In the genomic region with DNA sequence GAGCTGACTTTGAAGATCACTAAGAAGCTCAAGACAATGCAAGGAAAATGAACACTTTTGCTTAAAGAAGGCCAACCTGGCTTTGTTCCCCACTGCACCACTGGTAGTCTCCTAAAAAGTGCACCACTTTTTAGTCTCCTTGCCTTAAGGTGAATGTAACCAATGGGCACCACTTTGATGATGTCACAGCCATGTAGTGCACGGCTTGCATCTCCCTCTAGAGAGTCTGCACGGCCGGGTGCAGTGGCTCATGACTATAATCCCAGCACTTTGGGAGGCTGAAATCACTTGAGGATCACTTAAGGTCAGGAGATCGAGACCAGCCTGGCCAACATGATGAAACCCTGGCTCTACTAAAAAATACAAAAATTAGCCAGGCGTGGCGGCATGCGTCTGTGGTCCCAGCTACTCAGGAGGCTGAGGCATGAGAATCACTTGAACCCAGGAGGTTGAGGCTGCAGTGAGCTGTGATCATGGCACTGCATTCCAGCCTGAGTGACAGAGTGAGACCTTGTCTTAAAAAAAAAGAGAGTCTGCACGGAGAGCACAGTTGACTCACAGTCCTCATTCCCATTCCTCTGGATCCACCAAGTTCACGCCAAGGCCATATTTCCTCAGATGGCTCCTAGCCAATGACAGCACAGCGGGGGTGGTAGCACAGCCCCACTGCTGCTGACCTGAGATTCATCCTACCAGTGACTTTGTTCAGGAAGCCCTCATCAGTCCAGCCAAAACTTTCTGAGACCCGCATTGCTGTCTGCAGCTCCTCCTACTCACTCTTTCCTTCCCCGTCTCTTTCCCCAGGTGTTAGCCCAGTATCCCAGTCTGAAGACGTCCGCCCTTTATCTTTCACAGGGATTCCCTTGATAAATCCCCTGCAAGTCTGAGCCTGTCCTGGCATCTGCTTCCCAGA, we compare ENCODE assay signal across 13 cellular contexts. TPM values are rescaled to one million over a fixed set of nuclear protein-coding genes. Genes with fewer than 3 reads are reported as not detected.
DNase-seq lines count a peak whose midpoint lies in the region; ATAC-seq and TF ChIP-seq lines count a peak whose summit lies in the region.
"Had no signal": no experiment of that assay in that cellular context is flagged by ENCODE, and none has a peak within 500 bp of the region (broad histone marks: within the 10 kb centered on the region; RNA-seq: fewer than 3 reads in every experiment).

No MANE protein-coding gene starts in this region.

- DNase-seq in BJ (ENCODE audit: low read depth) (peak; percentile 89), foreskin fibroblast (peak; percentile 96)
- DNase-seq in stimulated activated naive CD8-positive, alpha-beta T cell treated with anti-CD3 and anti-CD28 coated beads, Interleukin-15, amount 100 ng/mL, for 72 hours = no peak
- DNase-seq in activated CD4-positive, alpha-beta T cell treated with anti-CD3 and anti-CD28 coated beads for 4 hours = no peak
- DNase-seq: activated gamma-delta T cell treated with Interleukin-2 at 50 U/mL for 16 hours, DMS79 treated with DMSO at 0.1 percent for 48 hours, islet precursor cell had no signal

- H3K36me3 ChIP-seq in BJ (ENCODE audit: control insufficient read depth, insufficient read depth, low read length) = no peaks in the 10 kb centered on the region
- H3K36me3 ChIP-seq in rectal smooth muscle tissue (ENCODE audit: control insufficient read depth, insufficient read depth, low read length) = no peaks in the 10 kb centered on the region

- CTCF ChIA-PET in BJ (lab: Yijun Ruan, JAX) = interaction anchor here (1.1 to 1.8 kb wide), 3 partner anchors 72 to 323 kb away, joined by 3 to 4 read pairs (median 3); no protein-coding TSS in a partner anchor

- no peak overlapping the region for H3K4me3 Mint-ChIP-seq in stimulated activated naive CD8-positive, alpha-beta T cell treated with anti-CD3 and anti-CD28 coated beads, Interleukin-15, amount 100 ng/mL, for 72 hours
- H3K4me3 Mint-ChIP-seq: IgD-negative memory B cell had no signal

- H3K27ac Mint-ChIP-seq in stimulated activated naive CD8-positive, alpha-beta T cell treated with anti-CD3 and anti-CD28 coated beads, Interleukin-15, amount 100 ng/mL, for 72 hours = no peak overlapping the region

- no peak overlapping the region for H3K9ac ChIP-seq in rectal smooth muscle tissue (ENCODE audit: low read length)

- peak; percentile 56 for ATAC-seq in SK-N-SH treated with all-trans-retinoic acid at 6 μM for 48 hours
- no peak for ATAC-seq in GM19397 (IDR thresholded peaks at IDR 0.05; ENCODE audit: unreplicated experiment)
- no peak for ATAC-seq in GM18502 (IDR thresholded peaks at IDR 0.05; ENCODE audit: poor library complexity, unreplicated experiment)
- no peak for ATAC-seq in stimulated activated naive CD8-positive, alpha-beta T cell treated with anti-CD3 and anti-CD28 coated beads, Interleukin-15, amount 100 ng/mL, for 72 hours

- H3K27me3 ChIP-seq in BJ (ENCODE audit: control insufficient read depth, insufficient read depth, low read length) (no peaks in the 10 kb centered on the region), rectal smooth muscle tissue (ENCODE audit: control insufficient read depth, insufficient read depth, low read length) (no peaks in the 10 kb centered on the region)

- H3K4me1 Mint-ChIP-seq in stimulated activated naive CD8-positive, alpha-beta T cell treated with anti-CD3 and anti-CD28 coated beads, Interleukin-15, amount 100 ng/mL, for 72 hours = peaks cover 5% of the 10 kb centered on the region

- no peaks in the 10 kb centered on the region for H3K9me3 Mint-ChIP-seq in stimulated activated naive CD8-positive, alpha-beta T cell treated with anti-CD3 and anti-CD28 coated beads, Interleukin-15, amount 100 ng/mL, for 72 hours
- H3K9me3 Mint-ChIP-seq: IgD-negative memory B cell had no signal

- H3K27ac ChIP-seq in rectal smooth muscle tissue (ENCODE audit: low read depth, low read length) = peak overlapping the region; percentile 81
- H3K27ac ChIP-seq: SK-N-MC had no signal

- H3K4me1 ChIP-seq in rectal smooth muscle tissue (ENCODE audit: control insufficient read depth, insufficient read depth, low read length) = peaks cover 24% of the 10 kb centered on the region

- peaks cover 9% of the 10 kb centered on the region for H3K27me3 Mint-ChIP-seq in stimulated activated naive CD8-positive, alpha-beta T cell treated with anti-CD3 and anti-CD28 coated beads, Interleukin-15, amount 100 ng/mL, for 72 hours
- H3K27me3 Mint-ChIP-seq: IgD-negative memory B cell had no signal

- H3K4me3 ChIP-seq in BJ (ENCODE audit: low read depth, low read length) (no peak overlapping the region), foreskin fibroblast (ENCODE audit: low read depth in 1 of 2, low read length in 2 of 2) (no peak overlapping the region), rectal smooth muscle tissue (ENCODE audit: low read length) (no peak overlapping the region)
- H3K4me3 ChIP-seq: SK-N-MC had no signal

- POLR2A ChIA-PET in BJ (lab: Charles Lee) = no interaction called here

- TF ChIP-seq CTCF in BJ (IDR thresholded peaks at IDR 0.05; ENCODE audit: insufficient read depth, low read depth, low read length) (no peak), foreskin fibroblast (IDR thresholded peaks at IDR 0.05; ENCODE audit: low read depth, low read length) (no peak)

TF ChIP-seq in SK-N-SH treated with all-trans-retinoic acid at 6 μM for 48 hours, 23 proteins besides CTCF, POLR2A, EP300 and RAD21:
- TF ChIP-seq PPARA (CRISPR knock-in tag; IDR thresholded peaks at IDR 0.05; ENCODE audit: borderline replicate concordance) (no peak), ARNTL (CRISPR knock-in tag; IDR thresholded peaks at IDR 0.05; ENCODE audit: borderline replicate concordance, low read depth) (no peak), ISL1 (CRISPR knock-in tag; IDR thresholded peaks at IDR 0.05) (no peak), ZFP3 (CRISPR knock-in tag; IDR thresholded peaks at IDR 0.05) (no peak), CSDC2 (CRISPR knock-in tag; IDR thresholded peaks at IDR 0.05) (no peak), ZNF70 (CRISPR knock-in tag; IDR thresholded peaks at IDR 0.05) (no peak), BACH2 (CRISPR knock-in tag; IDR thresholded peaks at IDR 0.05; ENCODE audit: borderline replicate concordance) (no peak), ZFP30 (CRISPR knock-in tag; IDR thresholded peaks at IDR 0.05) (no peak), TOX (CRISPR knock-in tag; IDR thresholded peaks at IDR 0.05; ENCODE audit: borderline replicate concordance) (no peak)
- TF ChIP-seq, protein P1, sequence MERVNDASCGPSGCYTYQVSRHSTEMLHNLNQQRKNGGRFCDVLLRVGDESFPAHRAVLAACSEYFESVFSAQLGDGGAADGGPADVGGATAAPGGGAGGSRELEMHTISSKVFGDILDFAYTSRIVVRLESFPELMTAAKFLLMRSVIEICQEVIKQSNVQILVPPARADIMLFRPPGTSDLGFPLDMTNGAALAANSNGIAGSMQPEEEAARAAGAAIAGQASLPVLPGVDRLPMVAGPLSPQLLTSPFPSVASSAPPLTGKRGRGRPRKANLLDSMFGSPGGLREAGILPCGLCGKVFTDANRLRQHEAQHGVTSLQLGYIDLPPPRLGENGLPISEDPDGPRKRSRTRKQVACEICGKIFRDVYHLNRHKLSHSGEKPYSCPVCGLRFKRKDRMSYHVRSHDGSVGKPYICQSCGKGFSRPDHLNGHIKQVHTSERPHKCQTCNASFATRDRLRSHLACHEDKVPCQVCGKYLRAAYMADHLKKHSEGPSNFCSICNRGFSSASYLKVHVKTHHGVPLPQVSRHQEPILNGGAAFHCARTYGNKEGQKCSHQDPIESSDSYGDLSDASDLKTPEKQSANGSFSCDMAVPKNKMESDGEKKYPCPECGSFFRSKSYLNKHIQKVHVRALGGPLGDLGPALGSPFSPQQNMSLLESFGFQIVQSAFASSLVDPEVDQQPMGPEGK (CRISPR knock-in tag; IDR thresholded peaks at IDR 0.05; ENCODE audit: borderline replicate concordance) = no peak
- TF ChIP-seq, protein P2, sequence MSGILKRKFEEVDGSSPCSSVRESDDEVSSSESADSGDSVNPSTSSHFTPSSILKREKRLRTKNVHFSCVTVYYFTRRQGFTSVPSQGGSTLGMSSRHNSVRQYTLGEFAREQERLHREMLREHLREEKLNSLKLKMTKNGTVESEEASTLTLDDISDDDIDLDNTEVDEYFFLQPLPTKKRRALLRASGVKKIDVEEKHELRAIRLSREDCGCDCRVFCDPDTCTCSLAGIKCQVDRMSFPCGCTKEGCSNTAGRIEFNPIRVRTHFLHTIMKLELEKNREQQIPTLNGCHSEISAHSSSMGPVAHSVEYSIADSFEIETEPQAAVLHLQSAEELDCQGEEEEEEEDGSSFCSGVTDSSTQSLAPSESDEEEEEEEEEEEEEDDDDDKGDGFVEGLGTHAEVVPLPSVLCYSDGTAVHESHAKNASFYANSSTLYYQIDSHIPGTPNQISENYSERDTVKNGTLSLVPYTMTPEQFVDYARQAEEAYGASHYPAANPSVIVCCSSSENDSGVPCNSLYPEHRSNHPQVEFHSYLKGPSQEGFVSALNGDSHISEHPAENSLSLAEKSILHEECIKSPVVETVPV (CRISPR knock-in tag; IDR thresholded peaks at IDR 0.05) = no peak
- TF ChIP-seq, protein P3, sequence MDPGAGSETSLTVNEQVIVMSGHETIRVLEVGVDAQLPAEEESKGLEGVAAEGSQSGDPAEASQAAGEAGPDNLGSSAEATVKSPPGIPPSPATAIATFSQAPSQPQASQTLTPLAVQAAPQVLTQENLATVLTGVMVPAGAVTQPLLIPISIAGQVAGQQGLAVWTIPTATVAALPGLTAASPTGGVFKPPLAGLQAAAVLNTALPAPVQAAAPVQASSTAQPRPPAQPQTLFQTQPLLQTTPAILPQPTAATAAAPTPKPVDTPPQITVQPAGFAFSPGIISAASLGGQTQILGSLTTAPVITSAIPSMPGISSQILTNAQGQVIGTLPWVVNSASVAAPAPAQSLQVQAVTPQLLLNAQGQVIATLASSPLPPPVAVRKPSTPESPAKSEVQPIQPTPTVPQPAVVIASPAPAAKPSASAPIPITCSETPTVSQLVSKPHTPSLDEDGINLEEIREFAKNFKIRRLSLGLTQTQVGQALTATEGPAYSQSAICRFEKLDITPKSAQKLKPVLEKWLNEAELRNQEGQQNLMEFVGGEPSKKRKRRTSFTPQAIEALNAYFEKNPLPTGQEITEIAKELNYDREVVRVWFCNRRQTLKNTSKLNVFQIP (CRISPR knock-in tag; IDR thresholded peaks at IDR 0.05; ENCODE audit: borderline replicate concordance, low read depth) = no peak

RNA-seq across cellular contexts. Expression of a gene that starts 16.5 kb away (rescaled TPM):
- 6.6 and 12.0 TPM in 2 replicates for polyA plus RNA-seq in BJ (2011; rRNA removed)
- 3.3 and 3.7 TPM in 2 replicates for polyA minus RNA-seq in BJ (2011; rRNA and poly(A)+ RNA removed)

RNA-seq across cellular contexts. Expression of a gene that starts 59.3 kb away (rescaled TPM):
- 8.9 and 10.0 TPM in 2 replicates for polyA plus RNA-seq in BJ (2011; rRNA removed)
- polyA minus RNA-seq in BJ (2011; rRNA and poly(A)+ RNA removed) = 2.2 and 3.2 TPM in 2 replicates

Comparison
In these comparisons a context has a peak if more than half of its experiments do, and no peak if none do; other contexts are left out.
1. DNase-seq: peak in BJ (single experiment) and foreskin fibroblast (2 of 2); none in stimulated activated naive CD8-positive, alpha-beta T cell treated with anti-CD3 and anti-CD28 coated beads, Interleukin-15, amount 100 ng/mL, for 72 hours (0 of 2) and activated CD4-positive, alpha-beta T cell treated with anti-CD3 and anti-CD28 coated beads for 4 hours (0 of 2).